ENCODE assay signal across 1 cellular context in genomic region chr6:11043961-11044711, GRCh38.
TF ChIP-seq lines count a peak whose summit lies in the region.

Gene ELOVL2, minus strand, starts transcription at chr6:11044305. Its CDS starts 75 bp downstream, at chr6:11044230.

TF ChIP-seq in K562, 482 proteins besides CTCF, POLR2A, EP300 and RAD21 (continued from another document and continues in another):
- TF ChIP-seq REST (CRISPR knock-in tag; IDR thresholded peaks at IDR 0.05; ENCODE audit: low read depth) (peak; percentile 93), RBFOX2 (IDR thresholded peaks at IDR 0.05; ENCODE audit: low read depth, low read length) (no peak), ZFP30 (CRISPR knock-in tag; IDR thresholded peaks at IDR 0.05; ENCODE audit: borderline replicate concordance) (no peak), ZNF23 (CRISPR knock-in tag; IDR thresholded peaks at IDR 0.05) (no peak), IRF9 (tag; IDR thresholded peaks at IDR 0.05) (no peak), JUN (IDR thresholded peaks at IDR 0.05; ENCODE audit: borderline replicate concordance, low read depth, low read length) (0 out of 2 replicates have a peak, but pooled peaks have one; percentile 30), JUN (CRISPR knock-in tag; IDR thresholded peaks at IDR 0.05; ENCODE audit: borderline replicate concordance) (no peak), PRMT5 (CRISPR knock-in tag; IDR thresholded peaks at IDR 0.05) (no peak), GABPB1 (CRISPR knock-in tag; IDR thresholded peaks at IDR 0.05) (peak; percentile 36; the same call in 1 of the 2 replicates), ZNF449 (CRISPR knock-in tag; IDR thresholded peaks at IDR 0.05) (no peak), CC2D1A (IDR thresholded peaks at IDR 0.05) (no peak), ZBTB33 (CRISPR knock-in tag; IDR thresholded peaks at IDR 0.05) (peak; percentile 99), MAZ (CRISPR knock-in tag; conservative IDR thresholded peaks at IDR 0.05 in 1 of 2, IDR thresholded peaks at IDR 0.05 in 1 of 2) (peak; percentile 56 to 92; a peak in 3 of 4 replicates), RNF219 (CRISPR knock-in tag; IDR thresholded peaks at IDR 0.05) (no peak), CREB1 (IDR thresholded peaks at IDR 0.05) (0 out of 2 replicates have a peak, but pooled peaks have one; percentile 11), CREB1 (CRISPR knock-in tag; IDR thresholded peaks at IDR 0.05) (no peak), ZNF347 (CRISPR knock-in tag; IDR thresholded peaks at IDR 0.05; ENCODE audit: low read depth) (no peak), ZNF644 (tag; IDR thresholded peaks at IDR 0.05; ENCODE audit: low read depth) (no peak), ZNF280A (IDR thresholded peaks at IDR 0.05; ENCODE audit: low read depth, partially characterized antibody) (no peak), RUNX1 (IDR thresholded peaks at IDR 0.05; ENCODE audit: low read depth) (no peak), GTF2B (IDR thresholded peaks at IDR 0.05; ENCODE audit: extremely low read depth, insufficient read length) (no peak), HOXB6 (CRISPR knock-in tag; IDR thresholded peaks at IDR 0.05; ENCODE audit: borderline replicate concordance) (no peak), ZNF217 (CRISPR knock-in tag; IDR thresholded peaks at IDR 0.05) (no peak), GTF2A2 (tag; IDR thresholded peaks at IDR 0.05) (no peak), MTA3 (IDR thresholded peaks at IDR 0.05; ENCODE audit: borderline replicate concordance) (no peak), RBM25 (IDR thresholded peaks at IDR 0.05; ENCODE audit: low read depth, low read length, severe bottlenecking) (peak; percentile 5), XRCC4 (IDR thresholded peaks at IDR 0.05; ENCODE audit: extremely low read depth, insufficient read depth, insufficient read length) (no peak), ZNF274 (IDR thresholded peaks at IDR 0.05; ENCODE audit: borderline replicate concordance, low read depth, low read length) (no peak), TEAD2 (tag; IDR thresholded peaks at IDR 0.05) (no peak), ZEB2 (IDR thresholded peaks at IDR 0.05) (no peak), GATAD2B (IDR thresholded peaks at IDR 0.05; ENCODE audit: borderline replicate concordance) (peak; percentile 85), MECOM (CRISPR knock-in tag; IDR thresholded peaks at IDR 0.05) (no peak), EGR1 (conservative IDR thresholded peaks at IDR 0.05) (no peak), CHD7 (IDR thresholded peaks at IDR 0.05; ENCODE audit: low read depth, low read length) (no peak), ZNF224 (CRISPR knock-in tag; IDR thresholded peaks at IDR 0.05) (no peak), E2F3 (CRISPR knock-in tag; IDR thresholded peaks at IDR 0.05) (0 out of 2 replicates have a peak, but pooled peaks have one; percentile 6), CSDE1 (IDR thresholded peaks at IDR 0.05) (no peak)
